10 cellular contexts compared by ENCODE assay signal in genomic region chr2:230796280-230796862, GRCh38.
DNase-seq lines count a peak whose midpoint lies in the region; ATAC-seq, FAIRE-seq and TF ChIP-seq lines count a peak whose summit lies in the region.
"Had no signal": no experiment of that assay in that cellular context is flagged by ENCODE, and none has a peak within 500 bp of the region (broad histone marks: within the 10 kb centered on the region; RNA-seq: fewer than 3 reads in every experiment).

No MANE protein-coding gene starts in this region.

- H3K9ac ChIP-seq in adipocyte (ENCODE audit: low read length): peak overlapping the region; percentile 46

- H3K9me3 ChIP-seq in left ventricle myocardium inferior (replicated peaks) (no peaks in the 10 kb centered on the region), adipocyte (ENCODE audit: control insufficient read depth, low read length) (no peaks in the 10 kb centered on the region), left lung (no peaks in the 10 kb centered on the region), aorta (ENCODE audit: control insufficient read depth, low read length) (no peaks in the 10 kb centered on the region)

- no peak for FAIRE-seq in D721Med (lab: Jason Lieb, UNC)

- H3K27me3 ChIP-seq in left ventricle myocardium inferior (ENCODE audit: low read depth): no peaks in the 10 kb centered on the region
- no peaks in the 10 kb centered on the region for H3K27me3 ChIP-seq in adipocyte (replicated peaks; ENCODE audit: control insufficient read depth, insufficient read depth, low read length)
- H3K27me3 ChIP-seq in left lung: no peaks in the 10 kb centered on the region
- no peaks in the 10 kb centered on the region for H3K27me3 ChIP-seq in aorta (ENCODE audit: control insufficient read depth in 1 of 2, insufficient read depth in 2 of 2, low read length in 1 of 2)

- H3K27ac ChIP-seq in left ventricle myocardium inferior (replicated peaks) (peak overlapping the region; percentile 37), left lung (peak overlapping the region; percentile 24 to 37), aorta (ENCODE audit: low read depth in 1 of 2, low read length in 2 of 2) (peak overlapping the region; percentile 22 to 39)

- H3K4me3 ChIP-seq in left ventricle myocardium inferior (no peak overlapping the region), adipocyte (ENCODE audit: low read length) (peak overlapping the region; percentile 39), left lung (no peak overlapping the region), aorta (ENCODE audit: low read length in 2 of 2) (no peak overlapping the region)

- WGBS in aorta, 2 donors: 85 to 87% methylated on average over 4 of the region's 4 CpGs

- no peak for ATAC-seq in Right ventricle myocardium inferior
- ATAC-seq in left lung: no peak
- ATAC-seq in aorta (ENCODE audit: low FRiP score): no peak

- no peak for TF ChIP-seq CTCF in left ventricle myocardium inferior (IDR thresholded peaks at IDR 0.05; ENCODE audit: borderline replicate concordance)
- no peak for TF ChIP-seq CTCF in left lung (IDR thresholded peaks at IDR 0.05)
- TF ChIP-seq CTCF in D721Med (IDR thresholded peaks at IDR 0.05; ENCODE audit: insufficient read depth, missing control alignments): no peak

- DNase-seq in left ventricle myocardium inferior (no peak), Right ventricle myocardium inferior (ENCODE audit: missing footprints) (no peak), adipocyte (ENCODE audit: low read depth) (peak; percentile 65), left lung (no peak), aorta (no peak), D721Med (ENCODE audit: insufficient read length, low spot score) (no peak), NCI-H146 treated with DMSO at 0.1 percent for 48 hours (lab: John Stamatoyannopoulos, UW; ENCODE audit: unreplicated experiment) (no peak), kidney tubule cell (ENCODE audit: low spot score) (no peak)
- DNase-seq: cerebellar nuclear complex, posterior cingulate gyrus had no signal

- H3K36me3 ChIP-seq in left ventricle myocardium inferior (peaks cover 30% of the 10 kb centered on the region), adipocyte (ENCODE audit: control insufficient read depth, insufficient read depth, low read length, severe bottlenecking) (peaks cover 40% of the 10 kb centered on the region), left lung (peaks cover 0 to 37% of the 10 kb centered on the region in 2 donors), aorta (ENCODE audit: control insufficient read depth in 1 of 2, insufficient read depth in 2 of 2, low read length in 1 of 2) (peaks cover 0 to 3% of the 10 kb centered on the region in 2 donors)

- H3K4me1 ChIP-seq in left ventricle myocardium inferior: peaks cover 60% of the 10 kb centered on the region
- peaks cover 58% of the 10 kb centered on the region for H3K4me1 ChIP-seq in adipocyte (ENCODE audit: control insufficient read depth, insufficient read depth, low read length)
- H3K4me1 ChIP-seq in left lung: peaks cover 27 to 64% of the 10 kb centered on the region in 2 donors
- peaks cover 0 to 6% of the 10 kb centered on the region in 2 donors for H3K4me1 ChIP-seq in aorta (ENCODE audit: control insufficient read depth in 1 of 2, insufficient read depth in 2 of 2, low read length in 2 of 2)

- intact Hi-C loops in left ventricle myocardium inferior (cut with micrococcal nuclease): loop anchor here (5.0 kb wide), 1 partner anchor 84 kb away; the partner anchor contains the start of gene CAB39
- intact Hi-C loops in Right ventricle myocardium inferior (cut with DNase I): no loop called here
- intact Hi-C loops in left lung (cut with DNase I): loop anchor here in 1 of 2 donors (5.0 kb wide), 1 partner anchor 84 kb away; the partner anchor contains the start of gene CAB39
- intact Hi-C loops in aorta (cut with DNase I): loop anchor here in 1 of 2 donors (5.0 to 10.0 kb wide), 2 partner anchors 84 to 182 kb away; partner anchors contain the start of gene CAB39
